1 cellular context compared by ENCODE assay signal in genomic region chr6:34792605-34793500, GRCh38.
TF ChIP-seq lines count a peak whose summit lies in the region.

No MANE protein-coding gene starts in this region.

TF ChIP-seq in K562, 482 proteins besides CTCF, POLR2A, EP300 and RAD21 (continued from another document and continues in another):
- TF ChIP-seq MGA (IDR thresholded peaks at IDR 0.05) (peak; percentile 67; the same call in 1 of the 2 replicates), TARDBP (IDR thresholded peaks at IDR 0.05) (no peak), ETV1 (tag; conservative IDR thresholded peaks at IDR 0.05; ENCODE audit: low read depth) (no peak), AFF1 (IDR thresholded peaks at IDR 0.05; ENCODE audit: low read depth in 1 of 2, partially characterized antibody in 2 of 2) (peak in 1 of 2 experiments; percentile 63), AFF4 (CRISPR knock-in tag; IDR thresholded peaks at IDR 0.05) (0 out of 2 replicates have a peak, but pooled peaks have one; percentile 70), ZNF696 (CRISPR knock-in tag; conservative IDR thresholded peaks at IDR 0.05) (no peak), PHF8 (IDR thresholded peaks at IDR 0.05; ENCODE audit: borderline replicate concordance, low read length) (no peak), DEAF1 (CRISPR knock-in tag; IDR thresholded peaks at IDR 0.05) (no peak), TCF3 (CRISPR knock-in tag; IDR thresholded peaks at IDR 0.05) (no peak), STAT5B (CRISPR knock-in tag; IDR thresholded peaks at IDR 0.05) (no peak), ZFX (CRISPR knock-in tag; IDR thresholded peaks at IDR 0.05) (no peak; the same call in none of the 2 replicates), REST (CRISPR knock-in tag; IDR thresholded peaks at IDR 0.05; ENCODE audit: low read depth) (no peak), NR4A1 (CRISPR knock-in tag; IDR thresholded peaks at IDR 0.05) (no peak), NR4A1 (tag; IDR thresholded peaks at IDR 0.05) (peak; percentile 28; the same call in 1 of the 2 replicates), SRF (CRISPR knock-in tag; IDR thresholded peaks at IDR 0.05) (0 out of 4 replicates have a peak, but pooled peaks of 1 of the 2 experiments have one; percentile 16), ZBTB2 (IDR thresholded peaks at IDR 0.05) (peak; percentile 67; the same call in 1 of the 2 replicates), KHSRP (IDR thresholded peaks at IDR 0.05) (no peak), SREBF2 (CRISPR knock-in tag; IDR thresholded peaks at IDR 0.05) (no peak), MEF2A (IDR thresholded peaks at IDR 0.05; ENCODE audit: control insufficient read depth, low read depth, low read length) (no peak), TOE1 (IDR thresholded peaks at IDR 0.05; ENCODE audit: borderline replicate concordance) (0 out of 2 replicates have a peak, but pooled peaks have one; percentile 46), TOE1 (CRISPR knock-in tag; IDR thresholded peaks at IDR 0.05; ENCODE audit: borderline replicate concordance, low read depth) (no peak), DACH1 (IDR thresholded peaks at IDR 0.05; ENCODE audit: partially characterized antibody) (no peak), SMAD1 (IDR thresholded peaks at IDR 0.05; ENCODE audit: low read depth, low read length, partially characterized antibody) (no peak), HDGF (IDR thresholded peaks at IDR 0.05) (peak; percentile 97), CAMTA2 (CRISPR knock-in tag; conservative IDR thresholded peaks at IDR 0.05) (no peak), EP400 (IDR thresholded peaks at IDR 0.05) (peak; percentile 81), POU5F1 (IDR thresholded peaks at IDR 0.05; ENCODE audit: borderline replicate concordance, low read depth, low read length, partially characterized antibody) (no peak)
